ENCODE assay signal across 8 cellular contexts in the genomic region with DNA sequence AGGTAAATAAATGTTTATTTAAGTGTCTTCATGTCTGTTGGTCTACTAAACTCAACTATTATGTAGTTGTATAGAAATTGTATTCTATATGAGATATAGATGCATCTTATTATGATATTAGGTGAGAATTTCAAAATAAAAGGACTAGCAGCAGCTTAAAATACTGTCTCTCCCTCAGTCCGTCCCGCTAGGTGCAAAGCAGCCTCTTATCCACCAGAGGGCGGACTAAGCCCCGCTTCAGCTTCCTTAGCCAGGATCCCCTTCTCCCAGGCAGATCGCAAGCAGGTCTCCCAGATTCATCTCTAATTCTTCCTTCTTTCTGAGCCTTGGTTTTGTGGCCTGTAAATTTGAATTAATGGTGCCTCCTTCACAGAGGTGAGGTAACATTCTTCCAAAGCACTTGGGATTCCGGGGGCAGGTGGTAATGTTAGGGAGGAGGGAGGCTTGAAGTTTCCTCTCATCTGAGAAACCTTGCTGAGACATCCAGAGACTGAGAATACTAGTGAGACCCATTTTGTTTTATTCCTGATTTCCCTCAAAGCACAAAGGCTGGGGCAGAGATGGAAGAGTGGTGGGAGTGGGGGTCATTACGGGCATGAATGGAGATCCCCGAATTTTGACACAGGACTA. TPM values are rescaled to one million over a fixed set of nuclear protein-coding genes. Genes with fewer than 3 reads are reported as not detected.
A peak's percentile ranks its signal among the peaks of the same experiment; 100 is the strongest.
DNase-seq lines count a peak whose midpoint lies in the region; ATAC-seq and TF ChIP-seq lines count a peak whose summit lies in the region.

No MANE protein-coding gene starts in this region.

- no peak for TF ChIP-seq POLR2A in erythroblast (IDR thresholded peaks at IDR 0.05; ENCODE audit: low read length)

- H3K4me3 Mint-ChIP-seq in CD4-positive, alpha-beta memory T cell, result peak overlapping the region in 1 of 8 donors; percentile 27
- H3K4me3 Mint-ChIP-seq in naive thymus-derived CD4-positive, alpha-beta T cell, result no peak overlapping the region
- H3K4me3 Mint-ChIP-seq in stimulated activated naive CD8-positive, alpha-beta T cell treated with anti-CD3 and anti-CD28 coated beads, Interleukin-15, amount 100 ng/mL, for 72 hours, result no peak overlapping the region

- POLR2A ChIA-PET in CD4-positive, alpha-beta memory T cell (lab: Charles Lee; ENCODE audit: partially characterized antibody), result no interaction called here
- POLR2A ChIA-PET in naive thymus-derived CD4-positive, alpha-beta T cell (lab: Charles Lee), result interaction anchor here (0.7 kb wide), 1 partner anchor 632 kb away, joined by 4 read pairs; no protein-coding TSS in a partner anchor

- peaks cover 4 to 7% of the 10 kb centered on the region in 2 donors for H3K27me3 Mint-ChIP-seq in CD4-positive, alpha-beta memory T cell
- peaks cover 15 to 38% (median 29%) of the 10 kb centered on the region in 5 donors for H3K27me3 Mint-ChIP-seq in naive thymus-derived CD4-positive, alpha-beta T cell
- peaks cover 33% of the 10 kb centered on the region for H3K27me3 Mint-ChIP-seq in stimulated activated naive CD8-positive, alpha-beta T cell treated with anti-CD3 and anti-CD28 coated beads, Interleukin-15, amount 100 ng/mL, for 72 hours

- peaks cover 0 to 3% (median under 1%) of the 10 kb centered on the region in 4 donors for H3K4me1 Mint-ChIP-seq in CD4-positive, alpha-beta memory T cell
- H3K4me1 Mint-ChIP-seq in naive thymus-derived CD4-positive, alpha-beta T cell, result peaks cover 0 to 3% (median 0%) of the 10 kb centered on the region in 7 donors
- H3K4me1 Mint-ChIP-seq in stimulated activated naive CD8-positive, alpha-beta T cell treated with anti-CD3 and anti-CD28 coated beads, Interleukin-15, amount 100 ng/mL, for 72 hours, result no peaks in the 10 kb centered on the region

- DNase-seq in CD4-positive, alpha-beta memory T cell, result peak in 4 of 5 donors; percentile 19 to 22 (median 21)
- DNase-seq in NCI-H460 (ENCODE audit: extremely low read depth, low read depth) (peak; percentile 53), erythroblast (lab: John Stamatoyannopoulos, UW) (peak; percentile 22 to 58)
- peak; percentile 4 for DNase-seq in activated CD8-positive, alpha-beta memory T cell treated with anti-CD3 and anti-CD28 coated beads, Interleukin-2, amount 50 U/mL, for 24 hours (ENCODE audit: extremely low read depth)
- DNase-seq in naive thymus-derived CD4-positive, alpha-beta T cell, result peak in 6 of 9 donors; percentile 11 to 43 (median 22)
- DNase-seq in stimulated activated naive CD8-positive, alpha-beta T cell treated with anti-CD3 and anti-CD28 coated beads, Interleukin-15, amount 100 ng/mL, for 72 hours, result peak; percentile 43 to 55

- intact Hi-C loops in CD4-positive, alpha-beta memory T cell (cut with micrococcal nuclease), result loop anchor here (1.0 to 10.0 kb wide), 2 partner anchors 107 to 1504 kb away; no protein-coding TSS in a partner anchor
- intact Hi-C loops in naive thymus-derived CD4-positive, alpha-beta T cell (cut with micrococcal nuclease), result loop anchor here (1.0 kb wide), 2 partner anchors 58 to 107 kb away; no protein-coding TSS in a partner anchor

- H3K4me1 ChIP-seq in CD4-positive, alpha-beta memory T cell (ENCODE audit: insufficient read depth, low read length), result no peaks in the 10 kb centered on the region
- no peaks in the 10 kb centered on the region for H3K4me1 ChIP-seq in naive thymus-derived CD4-positive, alpha-beta T cell (ENCODE audit: control insufficient read depth in 2 of 2, insufficient read depth in 2 of 2, low read length in 2 of 2)

- CTCF ChIA-PET in CD4-positive, alpha-beta memory T cell (lab: Charles Lee; ENCODE audit: partially characterized antibody), result interaction anchor here (0.7 to 5.5 kb wide), 12 partner anchors 9 to 193 kb away, joined by 3 to 42 read pairs (median 4); no protein-coding TSS in a partner anchor
- CTCF ChIA-PET in naive thymus-derived CD4-positive, alpha-beta T cell (lab: Charles Lee), result interaction anchor here (0.6 to 1.9 kb wide), 4 partner anchors 9 to 295 kb away, joined by 3 to 11 read pairs (median 3); no protein-coding TSS in a partner anchor

- H3K27ac ChIP-seq in CD4-positive, alpha-beta memory T cell (ENCODE audit: low read depth, low read length), result no peak overlapping the region
- no peak overlapping the region for H3K27ac ChIP-seq in naive thymus-derived CD4-positive, alpha-beta T cell (ENCODE audit: low read depth, low read length)

- no peak overlapping the region for H3K4me3 ChIP-seq in CD4-positive, alpha-beta memory T cell (ENCODE audit: low read length in 2 of 2)
- H3K4me3 ChIP-seq in naive thymus-derived CD4-positive, alpha-beta T cell (ENCODE audit: low read length), result no peak overlapping the region

- peaks cover 2 to 11% (median 3%) of the 10 kb centered on the region in 8 donors for H3K9me3 Mint-ChIP-seq in CD4-positive, alpha-beta memory T cell
- H3K9me3 Mint-ChIP-seq in naive thymus-derived CD4-positive, alpha-beta T cell, result peaks cover 0 to 23% (median 6%) of the 10 kb centered on the region in 11 donors
- H3K9me3 Mint-ChIP-seq in stimulated activated naive CD8-positive, alpha-beta T cell treated with anti-CD3 and anti-CD28 coated beads, Interleukin-15, amount 100 ng/mL, for 72 hours, result no peaks in the 10 kb centered on the region

- H3K36me3 ChIP-seq in CD4-positive, alpha-beta memory T cell (ENCODE audit: insufficient read depth, low read length), result no peaks in the 10 kb centered on the region
- no peaks in the 10 kb centered on the region for H3K36me3 ChIP-seq in naive thymus-derived CD4-positive, alpha-beta T cell (ENCODE audit: control insufficient read depth in 2 of 3, insufficient read depth in 3 of 3, low read length in 3 of 3)

- no peak overlapping the region for H3K27ac Mint-ChIP-seq in CD4-positive, alpha-beta memory T cell
- H3K27ac Mint-ChIP-seq in naive thymus-derived CD4-positive, alpha-beta T cell, result no peak overlapping the region
- H3K27ac Mint-ChIP-seq in stimulated activated naive CD8-positive, alpha-beta T cell treated with anti-CD3 and anti-CD28 coated beads, Interleukin-15, amount 100 ng/mL, for 72 hours, result no peak overlapping the region

- ATAC-seq in GM19023 (IDR thresholded peaks at IDR 0.05; ENCODE audit: unreplicated experiment), result peak; percentile 77
- ATAC-seq in HG03280 (IDR thresholded peaks at IDR 0.05; ENCODE audit: unreplicated experiment), result peak; percentile 71
- peak; percentile 74 for ATAC-seq in naive thymus-derived CD4-positive, alpha-beta T cell
- peak; percentile 83 for ATAC-seq in stimulated activated naive CD8-positive, alpha-beta T cell treated with anti-CD3 and anti-CD28 coated beads, Interleukin-15, amount 100 ng/mL, for 72 hours

- no peaks in the 10 kb centered on the region for H3K36me3 Mint-ChIP-seq in CD4-positive, alpha-beta memory T cell
- H3K36me3 Mint-ChIP-seq in naive thymus-derived CD4-positive, alpha-beta T cell, result peaks cover 0 to 7% (median 0%) of the 10 kb centered on the region in 5 donors

- no peaks in the 10 kb centered on the region for H3K9me3 ChIP-seq in CD4-positive, alpha-beta memory T cell (ENCODE audit: control insufficient read depth in 1 of 2, low read length in 2 of 2)
- no peaks in the 10 kb centered on the region for H3K9me3 ChIP-seq in naive thymus-derived CD4-positive, alpha-beta T cell (ENCODE audit: control insufficient read depth in 2 of 3, low read length in 3 of 3)

- H3K27me3 ChIP-seq in CD4-positive, alpha-beta memory T cell (ENCODE audit: insufficient read depth, low read length), result no peaks in the 10 kb centered on the region
- H3K27me3 ChIP-seq in naive thymus-derived CD4-positive, alpha-beta T cell (ENCODE audit: control insufficient read depth in 2 of 2, insufficient read depth in 2 of 2, low read length in 2 of 2), result no peaks in the 10 kb centered on the region

RNA-seq across cellular contexts. Expression of a gene that starts 13.5 kb away (rescaled TPM):
- under 1 TPM in 1 of 2 experiments, not detected in 1; 0.35 TPM for total RNA-seq in CD4-positive, alpha-beta memory T cell
- polyA plus RNA-seq in CD4-positive, alpha-beta memory T cell, result not detected
- total RNA-seq in NCI-H460 (2014; rRNA removed; shearing (Covaris generic)), result 0.17 and 1.0 TPM in 2 replicates
- not detected in 2 replicates for polyA plus RNA-seq in NCI-H460 (2014; cell fraction: nucleus; rRNA removed)
- total RNA-seq in naive thymus-derived CD4-positive, alpha-beta T cell, result under 1 TPM in 4 of 5 experiments, not detected in 1; 0.14 to 0.56 (median 0.19) TPM
- under 1 TPM in 1 of 2 donors, not detected in 1; 0.24 TPM for polyA plus RNA-seq in naive thymus-derived CD4-positive, alpha-beta T cell

RNA-seq across cellular contexts. Expression of a gene that starts 27.8 kb away (rescaled TPM):
- total RNA-seq in CD4-positive, alpha-beta memory T cell, result under 1 TPM; 0.33 to 0.52 TPM
- under 1 TPM; 0.08 to 0.61 TPM for polyA plus RNA-seq in CD4-positive, alpha-beta memory T cell
- total RNA-seq in NCI-H460 (2014; rRNA removed; shearing (Covaris generic)), result 0.05 and 0.26 TPM in 2 replicates
- not detected in 2 replicates for polyA plus RNA-seq in NCI-H460 (2014; cell fraction: nucleus; rRNA removed)
- total RNA-seq in naive thymus-derived CD4-positive, alpha-beta T cell, result 1 to 10 TPM in 3 of 5 experiments, under 1 TPM in 2; 0.59 to 1.1 (median 1.0) TPM
- under 1 TPM; 0.18 to 0.32 TPM for polyA plus RNA-seq in naive thymus-derived CD4-positive, alpha-beta T cell
